In the genomic region with DNA sequence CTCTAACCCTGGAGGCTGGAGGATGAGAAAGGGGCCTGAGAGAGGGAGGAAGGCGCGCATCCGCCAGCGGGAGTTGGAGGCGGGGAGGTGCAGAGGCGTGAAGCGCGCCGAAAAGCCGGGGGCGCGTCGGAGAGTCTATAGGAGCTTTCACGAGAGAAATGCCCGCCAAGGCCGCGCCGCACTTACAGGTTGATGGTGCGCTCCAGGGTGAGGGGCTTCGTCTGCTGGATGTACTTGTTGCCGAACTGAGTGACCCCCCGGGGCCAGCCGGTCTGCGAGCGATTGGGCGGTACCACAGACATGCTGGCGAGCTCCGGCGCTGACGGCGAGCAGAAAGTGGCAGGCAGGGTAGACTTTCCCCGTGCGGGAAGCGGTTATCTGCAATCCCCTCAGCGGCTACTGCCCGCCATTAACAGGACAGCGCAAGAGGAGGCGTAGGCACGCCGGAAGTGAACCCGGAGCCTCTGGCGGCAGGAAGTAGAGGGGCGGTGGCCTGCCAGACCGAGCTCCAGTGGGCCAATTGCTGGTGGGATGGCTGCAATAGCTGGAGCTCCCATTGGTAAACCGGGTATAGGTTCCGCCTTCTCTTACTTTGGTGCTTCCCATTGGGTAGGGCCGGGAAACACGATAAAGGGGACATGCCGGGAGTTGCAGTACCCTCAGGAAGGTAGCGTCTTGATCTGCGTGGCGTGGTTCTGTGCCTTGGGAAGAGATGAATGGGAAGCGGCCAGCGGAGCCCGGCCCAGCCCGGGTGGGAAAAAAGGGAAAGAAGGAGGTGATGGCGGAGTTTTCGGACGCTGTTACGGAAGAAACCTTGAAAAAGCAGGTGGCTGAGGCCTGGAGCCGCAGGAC, we compare ENCODE assay signal across 8 cellular contexts. TPM values are rescaled to one million over a fixed set of nuclear protein-coding genes. Genes with fewer than 3 reads are reported as not detected.
DNase-seq lines count a peak whose midpoint lies in the region; ATAC-seq, FAIRE-seq and TF ChIP-seq lines count a peak whose summit lies in the region.

A gene (minus strand): TSS at position 432 of the 852 bp plus-strand sequence. CDS start 130 bp downstream, at position 302.
A gene (plus strand): TSS at position 654 of the 852 bp plus-strand sequence. CDS start 59 bp downstream, at position 713.

- H3K4me3 Mint-ChIP-seq in chondrocyte (ENCODE audit: unreplicated experiment): peak within 1 kb of the TSS; percentile 95

- TF ChIP-seq CTCF in chondrocyte (IDR thresholded peaks at IDR 0.05) (no peak), keratinocyte (optimal IDR thresholded peaks at IDR 0.05 in 1 of 3, IDR thresholded peaks at IDR 0.05 in 1 of 3, conservative IDR thresholded peaks at IDR 0.05 in 1 of 3; ENCODE audit: extremely low read depth in 1 of 3, insufficient read depth in 2 of 3, low read length in 3 of 3) (no peak)

- peak; percentile 89 for FAIRE-seq in keratinocyte (lab: Jason Lieb, UNC)

- peaks cover 69% of the 10 kb centered on the region for H3K79me2 ChIP-seq in keratinocyte (ENCODE audit: control insufficient read depth, insufficient read depth, low read length)

- peak within 1 kb of the TSS; percentile 89 to 96 (median 90) for H3K4me3 ChIP-seq in keratinocyte (ENCODE audit: control insufficient read depth in 2 of 3, extremely low read depth in 1 of 3, insufficient read depth in 2 of 3, low read depth in 1 of 3, low read length in 3 of 3)

- peaks cover 16 to 26% of the 10 kb centered on the region in 2 experiments for H3K36me3 ChIP-seq in keratinocyte (ENCODE audit: control insufficient read depth in 2 of 2, extremely low read depth in 1 of 2, insufficient read depth in 2 of 2, low read length in 2 of 2)

- peak within 1 kb of the TSS; percentile 87 for H3K27ac ChIP-seq in keratinocyte (ENCODE audit: control insufficient read depth, insufficient read depth, low read length)

- DNase-seq in AML-193 (lab: John Stamatoyannopoulos, UW): peak; percentile 98 to 99
- peak; percentile 90 for DNase-seq in NCI-H510A treated with DMSO at 0.1 percent for 48 hours (lab: John Stamatoyannopoulos, UW)
- DNase-seq in activated CD4-positive, alpha-beta T cell treated with anti-CD3 and anti-CD28 coated beads for 24 hours (ENCODE audit: low read depth in 2 of 2): peak; percentile 76 to 86
- DNase-seq in chondrocyte (ENCODE audit: low spot score): peak; percentile 98
- DNase-seq in keratinocyte (ENCODE audit: low read depth, low spot score): peak; percentile 88
- peak; percentile 76 to 80 for DNase-seq in stimulated activated CD4-positive, alpha-beta T cell treated with anti-CD3 and anti-CD28 coated beads, Interleukin-15, amount 100 ng/mL, for 1 hour (ENCODE audit: low read depth in 1 of 2, low spot score in 1 of 2)

- peak; percentile 94 for ATAC-seq in HG03439 (IDR thresholded peaks at IDR 0.05; ENCODE audit: unreplicated experiment)

- peaks cover 22% of the 10 kb centered on the region for H3K4me1 ChIP-seq in keratinocyte (ENCODE audit: control insufficient read depth, extremely low read depth, insufficient read depth, low read length)

- H2AFZ ChIP-seq in keratinocyte (ENCODE audit: control insufficient read depth, low read length): peak within 1 kb of the TSS; percentile 90

- peak; percentile 82 for TF ChIP-seq POLR2A in GM19193 (IDR thresholded peaks at IDR 0.05; ENCODE audit: extremely low read depth, insufficient read depth, insufficient read length)

- H3K27me3 ChIP-seq in keratinocyte (ENCODE audit: control insufficient read depth, extremely low read depth, insufficient read depth, low read length): no peaks in the 10 kb centered on the region

- H4K20me1 ChIP-seq in keratinocyte (ENCODE audit: control insufficient read depth, extremely low read depth, insufficient read depth, low read length): no peaks in the 10 kb centered on the region

- no peaks in the 10 kb centered on the region for H3K27me3 Mint-ChIP-seq in chondrocyte (ENCODE audit: low read depth)

- H3K27ac Mint-ChIP-seq in chondrocyte (ENCODE audit: unreplicated experiment): peak within 1 kb of the TSS; percentile 100

- peaks cover 46% of the 10 kb centered on the region for H3K4me1 Mint-ChIP-seq in chondrocyte (ENCODE audit: low read depth)

- peak within 1 kb of the TSS; percentile 88 for H3K9ac ChIP-seq in keratinocyte (ENCODE audit: control insufficient read depth, extremely low read depth, insufficient read depth, low read length)

- peaks cover 14% of the 10 kb centered on the region for H3K36me3 Mint-ChIP-seq in chondrocyte (ENCODE audit: low read depth)

- H3K9me3 ChIP-seq in keratinocyte (ENCODE audit: control insufficient read depth, low read depth, low read length): no peaks in the 10 kb centered on the region

- dilution Hi-C loops in keratinocyte (cut with MboI; ENCODE audit: extremely low pct_ligation_motif_present, low sequenced_read_pairs): no loop called here

- H3K9me1 ChIP-seq in keratinocyte (ENCODE audit: control insufficient read depth, extremely low read depth, insufficient read depth, low read length): no peaks in the 10 kb centered on the region

- no peaks in the 10 kb centered on the region for H3K9me3 Mint-ChIP-seq in chondrocyte (ENCODE audit: low read depth)

- H3K4me2 ChIP-seq in keratinocyte (ENCODE audit: control insufficient read depth, extremely low read depth, insufficient read depth, low read depth, low read length): peak within 1 kb of the TSS; percentile 95

RNA-seq across cellular contexts. Expression of the first gene that starts in this region (rescaled TPM):
- 69.0 to 80.5 TPM (median 72.7 TPM) in 3 replicates for total RNA-seq in chondrocyte
- 59.9 to 98.2 TPM (median 81.5 TPM) in 3 replicates for polyA plus RNA-seq in keratinocyte
- 119 TPM for polyA plus RNA-seq in keratinocyte (2011; ENCODE audit: low read depth)
- polyA plus RNA-seq in keratinocyte (2011; cell fraction: cytosol; rRNA removed): 49.2 and 94.5 TPM in 2 replicates
- polyA plus RNA-seq in keratinocyte (2011; cell fraction: nucleus; rRNA removed): 23.4 and 35.7 TPM in 2 replicates
- 80.0 and 80.3 TPM in 2 replicates for polyA plus RNA-seq in keratinocyte (2012; ENCODE audit: low replicate concordance)
- polyA minus RNA-seq in keratinocyte: 28.3 to 66.6 TPM (median 39.7 TPM) in 3 replicates
- polyA minus RNA-seq in keratinocyte (2011; cell fraction: cytosol; rRNA and poly(A)+ RNA removed): 53.3 TPM
- polyA minus RNA-seq in keratinocyte (2011; cell fraction: nucleus; rRNA and poly(A)+ RNA removed): 19.2 and 34.7 TPM in 2 replicates

RNA-seq across cellular contexts. Expression of the second gene that starts in this region (rescaled TPM):
- 62.6 to 68.6 TPM (median 62.9 TPM) in 3 replicates for total RNA-seq in chondrocyte
- polyA plus RNA-seq in keratinocyte: 47.3 to 112 TPM (median 70.5 TPM) in 3 replicates
- polyA plus RNA-seq in keratinocyte (2011; ENCODE audit: low read depth): 20.0 TPM
- polyA plus RNA-seq in keratinocyte (2011; cell fraction: cytosol; rRNA removed): 71.0 and 81.1 TPM in 2 replicates
- 71.5 and 84.5 TPM in 2 replicates for polyA plus RNA-seq in keratinocyte (2011; cell fraction: nucleus; rRNA removed)
- polyA plus RNA-seq in keratinocyte (2012; ENCODE audit: low replicate concordance): 41.6 and 63.0 TPM in 2 replicates
- polyA minus RNA-seq in keratinocyte: 13.3 to 67.1 TPM (median 42.0 TPM) in 3 replicates
- polyA minus RNA-seq in keratinocyte (2011; cell fraction: cytosol; rRNA and poly(A)+ RNA removed): 39.7 TPM
- 38.3 and 65.9 TPM in 2 replicates for polyA minus RNA-seq in keratinocyte (2011; cell fraction: nucleus; rRNA and poly(A)+ RNA removed)

Comparison
In these comparisons a context has a peak if more than half of its experiments do, and no peak if none do; other contexts are left out.
1. Peak in every context shown above with its lines: DNase-seq, ATAC-seq, H3K4me3 ChIP-seq and H3K27ac ChIP-seq.